2 cellular contexts compared by ENCODE assay signal in the genomic region with DNA sequence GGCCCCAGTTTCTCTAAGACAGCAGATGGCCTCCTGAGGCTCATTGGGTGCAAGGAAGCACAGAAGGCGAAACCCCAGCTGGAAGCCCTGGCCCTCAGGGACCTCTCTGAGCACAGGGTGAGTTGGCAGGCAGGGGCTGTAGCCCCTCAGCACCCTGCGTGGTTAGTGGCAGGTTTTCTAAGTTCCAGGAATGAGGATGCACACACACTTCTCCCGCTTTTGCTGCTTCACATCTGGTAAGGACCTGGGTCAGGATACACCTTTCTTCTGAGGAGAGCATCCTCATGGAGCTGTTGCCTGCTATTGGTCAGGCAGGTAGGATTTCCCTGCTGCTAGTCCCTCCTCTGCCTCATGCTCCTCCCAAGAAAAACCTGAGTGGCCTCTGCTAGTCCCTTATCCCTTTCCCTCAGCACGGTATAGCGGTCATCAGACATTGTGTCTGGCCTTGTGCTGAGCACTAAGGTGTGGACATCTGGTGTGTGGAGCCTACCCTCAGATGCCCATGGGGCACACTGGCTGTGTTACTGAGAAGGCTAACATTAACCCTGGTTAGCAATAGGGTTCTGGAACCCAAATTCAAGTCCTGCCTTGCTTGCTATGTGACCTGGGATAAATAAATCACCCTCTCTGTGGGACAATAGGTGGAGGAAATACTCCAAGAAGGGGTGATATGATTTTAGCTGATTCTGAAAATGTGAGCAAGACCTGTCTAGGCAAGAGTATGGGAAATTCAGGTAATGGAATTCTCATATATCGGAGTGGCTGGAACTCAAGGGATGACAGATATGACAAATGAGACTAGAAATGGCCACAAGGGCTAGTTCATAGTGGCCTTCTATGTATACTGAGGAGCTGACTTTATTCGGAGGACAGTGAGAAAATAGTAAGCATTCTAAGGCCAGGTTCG.
TF ChIP-seq lines count a peak whose summit lies in the region.

No MANE protein-coding gene starts in this region.

TF ChIP-seq in IMR-90, 13 proteins besides CTCF, POLR2A, EP300 and RAD21:
- no peak for TF ChIP-seq FOS (IDR thresholded peaks at IDR 0.05; ENCODE audit: low read depth, low read length)
- TF ChIP-seq RFX5 (IDR thresholded peaks at IDR 0.05; ENCODE audit: low read depth, low read length), result no peak
- no peak for TF ChIP-seq NFE2L2 (IDR thresholded peaks at IDR 0.05; ENCODE audit: low read depth, low read length)
- no peak for TF ChIP-seq CHD1 (IDR thresholded peaks at IDR 0.05; ENCODE audit: low read depth, low read length)
- TF ChIP-seq CEBPB (IDR thresholded peaks at IDR 0.05; ENCODE audit: low read depth, low read length), result no peak

TF ChIP-seq in HEK293T, 16 proteins besides CTCF, POLR2A, EP300 and RAD21:
- TF ChIP-seq, protein P1, sequence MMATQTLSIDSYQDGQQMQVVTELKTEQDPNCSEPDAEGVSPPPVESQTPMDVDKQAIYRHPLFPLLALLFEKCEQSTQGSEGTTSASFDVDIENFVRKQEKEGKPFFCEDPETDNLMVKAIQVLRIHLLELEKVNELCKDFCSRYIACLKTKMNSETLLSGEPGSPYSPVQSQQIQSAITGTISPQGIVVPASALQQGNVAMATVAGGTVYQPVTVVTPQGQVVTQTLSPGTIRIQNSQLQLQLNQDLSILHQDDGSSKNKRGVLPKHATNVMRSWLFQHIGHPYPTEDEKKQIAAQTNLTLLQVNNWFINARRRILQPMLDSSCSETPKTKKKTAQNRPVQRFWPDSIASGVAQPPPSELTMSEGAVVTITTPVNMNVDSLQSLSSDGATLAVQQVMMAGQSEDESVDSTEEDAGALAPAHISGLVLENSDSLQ (IDR thresholded peaks at IDR 0.05), result no peak
- TF ChIP-seq FOXM1 (IDR thresholded peaks at IDR 0.05; ENCODE audit: borderline replicate concordance) (no peak), FOXA1 (IDR thresholded peaks at IDR 0.05) (no peak), ZNF384 (IDR thresholded peaks at IDR 0.05) (no peak), LEF1 (IDR thresholded peaks at IDR 0.05; ENCODE audit: borderline replicate concordance) (no peak), ARNT (IDR thresholded peaks at IDR 0.05) (no peak), SUZ12 (IDR thresholded peaks at IDR 0.05) (no peak), SP1 (IDR thresholded peaks at IDR 0.05) (no peak), HDGF (IDR thresholded peaks at IDR 0.05; ENCODE audit: borderline replicate concordance) (no peak), FOXK2 (IDR thresholded peaks at IDR 0.05) (no peak), BHLHE40 (IDR thresholded peaks at IDR 0.05; ENCODE audit: borderline replicate concordance) (no peak), TARDBP (IDR thresholded peaks at IDR 0.05) (no peak), CTBP1 (IDR thresholded peaks at IDR 0.05; ENCODE audit: borderline replicate concordance) (no peak), L3MBTL2 (conservative IDR thresholded peaks at IDR 0.05) (no peak), ELF4 (IDR thresholded peaks at IDR 0.05) (no peak)
TF ChIP-seq in HEK293T: peak in this region for 0.
